ENCODE assay signal across 9 cellular contexts in the genomic region with DNA sequence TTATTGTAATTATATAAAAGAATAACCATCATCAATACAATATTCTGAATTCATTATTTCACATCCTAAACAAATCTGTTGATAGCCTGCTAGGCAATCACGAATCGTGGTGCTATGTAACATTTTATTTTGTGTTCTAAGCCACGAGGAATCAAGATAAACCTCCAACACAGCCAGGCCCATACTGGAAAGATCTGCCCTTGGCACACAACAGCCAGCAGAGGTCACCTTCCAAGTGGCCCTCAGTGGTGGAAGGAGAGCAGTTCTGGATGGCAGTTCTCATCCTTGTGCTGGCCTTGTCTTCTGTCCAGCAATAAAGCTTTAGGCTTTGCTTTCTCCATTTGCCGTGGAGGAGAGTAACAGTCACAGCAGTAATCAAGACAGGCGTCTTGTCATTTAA. TPM values are rescaled to one million over a fixed set of nuclear protein-coding genes. Genes with fewer than 3 reads are reported as not detected.
"Had no signal": no experiment of that assay in that cellular context is flagged by ENCODE, and none has a peak within 500 bp of the region (broad histone marks: within the 10 kb centered on the region; RNA-seq: fewer than 3 reads in every experiment).

No MANE protein-coding gene starts in this region.

- H3K9me3 ChIP-seq: thyroid gland, uterus had no signal

- H3K4me1 ChIP-seq: thyroid gland, uterus had no signal

- H3K27ac ChIP-seq: thyroid gland, uterus had no signal

- H3K27me3 Mint-ChIP-seq: activated T-cell treated with anti-CD3 and anti-CD28 coated beads, Interleukin-2, amount 50 U/mL, for 24 hours had no signal

- H3K36me3 ChIP-seq: thyroid gland, uterus had no signal

- H3K4me3 ChIP-seq: thyroid gland, uterus had no signal

- H3K27me3 ChIP-seq: thyroid gland, uterus had no signal

- DNase-seq: activated CD4-positive, CD25-positive, alpha-beta regulatory T cell treated with anti-CD3 and anti-CD28 coated beads, Interleukin-2, amount 50 U/mL, for 72 hours; activated effector memory CD4-positive, alpha-beta T cell treated with anti-CD3 and anti-CD28 coated beads, Interleukin-2, amount 50 U/mL, for 16 hours; activated T-cell treated with anti-CD3 and anti-CD28 coated beads, Interleukin-2, amount 50 U/mL, for 24 hours; small intestine; thyroid gland; uterus had no signal

RNA-seq across cellular contexts. Expression of a gene that starts 13.2 kb away (rescaled TPM):
- total RNA-seq: astrocyte, fibroblast of lung, kidney epithelial cell had no signal
